32 cellular contexts compared by ENCODE assay signal in the genomic region with DNA sequence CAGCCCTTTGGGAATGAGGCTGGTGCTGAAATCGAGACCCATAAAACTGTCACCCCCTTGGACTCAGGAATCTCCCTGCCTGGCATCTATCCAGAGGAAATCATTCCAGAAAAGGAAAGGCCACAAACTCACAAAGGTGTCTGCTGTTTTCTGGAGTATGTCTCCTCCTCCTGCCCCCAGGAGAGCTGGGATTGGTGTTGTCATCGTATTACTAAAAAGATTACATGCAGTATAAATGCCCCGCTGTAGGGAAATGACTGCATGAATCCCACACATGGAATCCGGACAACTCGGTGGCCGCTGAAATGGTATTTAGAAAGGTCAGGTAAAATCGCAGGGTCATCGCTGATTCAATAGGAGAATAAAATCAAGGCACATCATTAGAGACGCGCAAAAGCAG. TPM values are rescaled to one million over a fixed set of nuclear protein-coding genes. Genes with fewer than 3 reads are reported as not detected.
"Had no signal": no experiment of that assay in that cellular context is flagged by ENCODE, and none has a peak within 500 bp of the region (broad histone marks: within the 10 kb centered on the region; RNA-seq: fewer than 3 reads in every experiment).

No MANE protein-coding gene starts in this region.

- H3K4me1 ChIP-seq: SJCRH30 had no signal

- H3K27me3 ChIP-seq: cardiac muscle cell, SJCRH30 had no signal

- H3K27ac ChIP-seq: cardiac muscle cell, SJCRH30, SK-N-MC had no signal

- H3K36me3 ChIP-seq: cardiac muscle cell, SJCRH30 had no signal

- ATAC-seq: activated CD8-positive, alpha-beta T cell treated with anti-CD3 and anti-CD28 coated beads for 36 hours; activated T-cell treated with anti-CD3 and anti-CD28 coated beads, Interleukin-2, amount 50 U/mL, for 72 hours; activated T-helper 17 cell treated with anti-CD3 and anti-CD28 coated beads, Interleukin-2, amount 50 U/mL, for 72 hours; Panc1 had no signal

- DNase-seq: activated CD4-positive, alpha-beta T cell treated with anti-CD3 and anti-CD28 coated beads, Interleukin-2, amount 10 ng/mL, durations not matched to agents 24 days and 14 days; activated CD4-positive, alpha-beta T cell treated with anti-CD3 and anti-CD28 coated beads, Interleukin-2, amount 50 U/mL, for 4 hours; activated CD8-positive, alpha-beta T cell treated with anti-CD3 and anti-CD28 coated beads for 36 hours; activated effector memory CD4-positive, alpha-beta T cell treated with anti-CD3 and anti-CD28 coated beads, Interleukin-2, amount 50 U/mL, for 16 hours; activated naive CD4-positive, alpha-beta T cell; activated naive CD4-positive, alpha-beta T cell treated with anti-CD3 and anti-CD28 coated beads, Interleukin-2, amount 50 U/mL, for 16 hours; activated naive CD8-positive, alpha-beta T cell treated with anti-CD3 and anti-CD28 coated beads for 36 hours; activated T-cell treated with anti-CD3 and anti-CD28 coated beads, Interleukin-2, amount 50 U/mL, for 1 hour; activated T-cell treated with anti-CD3 and anti-CD28 coated beads, Interleukin-2, amount 50 U/mL, for 72 hours; amniotic stem cell; aorta; KG1; MM.1S; NCI-H1092; NCI-H1417; NCI-H146; NCI-H187; NCI-H2029 treated with DMSO at 0.1 percent for 48 hours; NCI-H2107; NCI-H2171; NCI-H510A treated with DMSO at 0.1 percent for 48 hours; NCI-H526 treated with DMSO at 0.1 percent for 48 hours; NCI-H82; SHP77; SJCRH30 had no signal

- H3K4me3 ChIP-seq: cardiac muscle cell, SJCRH30, SK-N-MC had no signal

- H3K9me3 ChIP-seq: SJCRH30 had no signal

RNA-seq across cellular contexts. Expression of a gene that starts 18.9 kb away (rescaled TPM):
- total RNA-seq: activated CD4-positive, alpha-beta T cell treated with anti-CD3 and anti-CD28 coated beads, Interleukin-2, amount 10 ng/mL, durations not matched to agents 24 days and 14 days; activated CD8-positive, alpha-beta memory T cell treated with anti-CD3 and anti-CD28 coated beads for 36 hours; activated CD8-positive, alpha-beta T cell treated with anti-CD3 and anti-CD28 coated beads for 36 hours; activated naive CD8-positive, alpha-beta T cell treated with anti-CD3 and anti-CD28 coated beads for 36 hours; activated T-cell treated with anti-CD3 and anti-CD28 coated beads, Interleukin-2, amount 50 U/mL, for 72 hours; activated T-helper 17 cell treated with anti-CD3 and anti-CD28 coated beads, Interleukin-2, amount 50 U/mL, for 72 hours; aorta; cardiac muscle cell; LHCN-M2; RPMI7951; SJCRH30 had no signal
- polyA plus RNA-seq: aorta, cardiac muscle cell had no signal
